ENCODE assay signal across 11 cellular contexts in the genomic region with DNA sequence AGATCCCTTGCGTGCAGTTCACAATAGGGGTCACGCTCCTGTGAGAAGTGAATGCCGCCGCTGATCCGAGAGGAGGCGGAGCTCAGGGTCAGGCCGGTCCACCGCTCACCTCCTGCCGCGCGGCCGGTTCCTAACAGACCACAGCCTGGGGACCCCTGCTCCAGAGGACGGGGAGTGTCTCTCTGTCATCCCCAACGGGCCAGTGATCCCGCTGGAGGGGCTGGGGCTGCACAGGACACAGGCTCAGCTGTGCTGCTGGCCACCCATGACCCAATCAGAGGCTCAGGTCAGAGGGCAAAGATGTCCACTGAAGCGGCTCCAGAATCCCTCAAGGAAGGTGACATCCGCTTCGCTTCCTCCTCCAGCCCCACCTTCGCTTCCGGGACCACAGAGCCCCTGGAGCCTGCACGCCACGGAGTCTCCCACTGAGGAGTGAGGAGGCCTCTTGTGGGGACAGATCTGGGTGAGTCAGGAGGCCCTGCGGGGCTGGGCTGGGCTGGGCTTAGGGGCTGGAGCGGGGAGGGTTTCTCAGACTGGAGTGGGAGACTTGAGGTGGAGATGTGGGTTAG.
A peak's percentile ranks its signal among the peaks of the same experiment; 100 is the strongest.
DNase-seq lines count a peak whose midpoint lies in the region; ATAC-seq and TF ChIP-seq lines count a peak whose summit lies in the region.
"Had no signal": no experiment of that assay in that cellular context is flagged by ENCODE, and none has a peak within 500 bp of the region (broad histone marks: within the 10 kb centered on the region; RNA-seq: fewer than 3 reads in every experiment).

No MANE protein-coding gene starts in this region.

- H3K27ac ChIP-seq in SJSA1, result peak overlapping the region; percentile 46
- peak overlapping the region in 3 of 4 donors; percentile 8 to 69 (median 17) for H3K27ac ChIP-seq in sigmoid colon

- ATAC-seq in HG03565 (IDR thresholded peaks at IDR 0.05; ENCODE audit: unreplicated experiment), result no peak
- no peak for ATAC-seq in GM19455 (IDR thresholded peaks at IDR 0.05; ENCODE audit: unreplicated experiment)
- ATAC-seq in HG02642 (IDR thresholded peaks at IDR 0.05; ENCODE audit: poor library complexity, unreplicated experiment), result no peak
- ATAC-seq: left colon had no signal

- H3K4me1 ChIP-seq in SJSA1 (replicated peaks), result peaks cover 51% of the 10 kb centered on the region
- H3K4me1 ChIP-seq in sigmoid colon, result peaks cover 0 to 12% (median 5%) of the 10 kb centered on the region in 4 donors

- DNase-seq in Daoy (ENCODE audit: low read depth) (peak; percentile 82), SJSA1 (ENCODE audit: low read depth in 1 of 2, low spot score in 2 of 2) (peak; percentile 62 to 77), fibroblast of villous mesenchyme (ENCODE audit: low read depth) (peak; percentile 46), sigmoid colon (peak; percentile 63), UCSD-AML1 (lab: John Stamatoyannopoulos, UW; ENCODE audit: unreplicated experiment) (no peak)
- DNase-seq: DMS 273 treated with DMSO at 0.1 percent for 48 hours, NCI-H1417 had no signal

- TF ChIP-seq POLR2A in sigmoid colon (IDR thresholded peaks at IDR 0.05), result no peak

- H3K9me3 ChIP-seq in SJSA1 (replicated peaks) (peaks cover 11% of the 10 kb centered on the region), sigmoid colon (no peaks in the 10 kb centered on the region)

- 88 to 92% methylated on average over 24 of the region's 24 CpGs for WGBS in sigmoid colon, 2 donors

- no peaks in the 10 kb centered on the region for H3K27me3 ChIP-seq in SJSA1 (replicated peaks)
- H3K27me3 ChIP-seq in sigmoid colon, result no peaks in the 10 kb centered on the region

- intact Hi-C loops in sigmoid colon (cut with DNase I), result no loop called here

- H3K36me3 ChIP-seq in SJSA1 (no peaks in the 10 kb centered on the region), sigmoid colon (no peaks in the 10 kb centered on the region)

- no peak overlapping the region for H3K4me3 ChIP-seq in SJSA1
- no peak overlapping the region for H3K4me3 ChIP-seq in fibroblast of villous mesenchyme (ENCODE audit: low read depth, low read length)
- no peak overlapping the region for H3K4me3 ChIP-seq in sigmoid colon

- no peak for TF ChIP-seq CTCF in fibroblast of villous mesenchyme (IDR thresholded peaks at IDR 0.05; ENCODE audit: insufficient read depth, low read depth, low read length)
- no peak for TF ChIP-seq CTCF in sigmoid colon (IDR thresholded peaks at IDR 0.05)

- TF ChIP-seq EP300 in sigmoid colon (IDR thresholded peaks at IDR 0.05), result no peak
